9 cellular contexts compared by ENCODE assay signal in the genomic region with DNA sequence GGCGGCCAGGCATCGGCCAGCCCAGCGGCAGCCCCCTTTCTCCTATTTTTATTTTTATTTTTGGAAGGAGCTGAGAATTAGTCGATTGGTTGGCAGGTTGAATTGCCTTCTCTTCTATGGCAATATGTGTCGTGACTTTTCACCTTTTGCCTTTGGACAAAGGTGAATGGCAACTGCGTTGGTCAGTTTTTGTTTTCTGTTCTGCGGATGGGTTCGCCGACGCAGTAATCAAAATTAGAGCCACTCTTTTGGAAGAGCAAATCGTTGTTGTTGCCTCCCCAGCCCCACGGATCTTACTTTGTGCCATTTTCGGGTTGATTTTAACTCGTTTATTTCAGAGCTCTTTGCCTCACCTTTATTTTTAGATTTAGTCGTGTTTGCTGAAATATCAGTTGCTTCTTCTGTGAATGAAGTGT. TPM values are rescaled to one million over a fixed set of nuclear protein-coding genes. Genes with fewer than 3 reads are reported as not detected.
DNase-seq lines count a peak whose midpoint lies in the region; ATAC-seq and TF ChIP-seq lines count a peak whose summit lies in the region.
"Had no signal": no experiment of that assay in that cellular context is flagged by ENCODE, and none has a peak within 500 bp of the region (broad histone marks: within the 10 kb centered on the region; RNA-seq: fewer than 3 reads in every experiment).

No MANE protein-coding gene starts in this region.

- H3K4me2 ChIP-seq in DOHH2 (ENCODE audit: low read length), result peak overlapping the region; percentile 74

- H3K4me3 ChIP-seq in DOHH2 (ENCODE audit: low read length), result peak overlapping the region; percentile 78

- H3K9me3 ChIP-seq in DOHH2 (ENCODE audit: control insufficient read depth, insufficient read depth, low read length), result no peaks in the 10 kb centered on the region
- H3K9me3 ChIP-seq in T-helper 17 cell (ENCODE audit: control insufficient read depth, low read length, poor library complexity, severe bottlenecking), result no peaks in the 10 kb centered on the region

- H4K20me1 ChIP-seq in DOHH2 (ENCODE audit: control insufficient read depth, insufficient read depth, low read depth, low read length), result no peaks in the 10 kb centered on the region

- H3K27me3 Mint-ChIP-seq in T-helper 17 cell (peaks cover 64% of the 10 kb centered on the region), glutamatergic neuron (ENCODE audit: unreplicated experiment) (peaks cover 31% of the 10 kb centered on the region), progenitor cell of endocrine pancreas (peaks cover 2% of the 10 kb centered on the region)

- H3F3A ChIP-seq in DOHH2 (ENCODE audit: control insufficient read depth, insufficient read depth), result peaks cover 8% of the 10 kb centered on the region; the same call in 1 of the 2 replicates

- no peaks in the 10 kb centered on the region for H3K27me3 ChIP-seq in DOHH2 (ENCODE audit: control insufficient read depth, low read length)

- H3K4me1 ChIP-seq in DOHH2 (ENCODE audit: control insufficient read depth, low read length), result peaks cover 38% of the 10 kb centered on the region

- DNase-seq in T-helper 17 cell, result no peak
- DNase-seq in glutamatergic neuron, result no peak
- DNase-seq in progenitor cell of endocrine pancreas (ENCODE audit: low spot score, unreplicated experiment), result no peak
- no peak for DNase-seq in activated effector memory CD4-positive, alpha-beta T cell treated with anti-CD3 and anti-CD28 coated beads, Interleukin-2, amount 50 U/mL, for 16 hours
- DNase-seq in HUDEP-2 (lab: John Stamatoyannopoulos, UW; ENCODE audit: unreplicated experiment in 76 of 76), result no peak
- DNase-seq: NCI-H2081 had no signal

- no peaks in the 10 kb centered on the region for H3K9me2 ChIP-seq in DOHH2 (replicated peaks; ENCODE audit: control insufficient read depth, low read length)

- H3K27ac Mint-ChIP-seq in T-helper 17 cell, result no peak overlapping the region
- H3K27ac Mint-ChIP-seq in glutamatergic neuron (ENCODE audit: unreplicated experiment), result peak overlapping the region; percentile 86
- peak overlapping the region; percentile 73 for H3K27ac Mint-ChIP-seq in progenitor cell of endocrine pancreas

- TF ChIP-seq CTCF in DOHH2 (IDR thresholded peaks at IDR 0.05; ENCODE audit: low read depth, low read length, poor library complexity, severe bottlenecking), result no peak
- TF ChIP-seq CTCF in glutamatergic neuron (IDR thresholded peaks at IDR 0.05; ENCODE audit: partially characterized antibody, unreplicated experiment), result no peak
- no peak for TF ChIP-seq CTCF in progenitor cell of endocrine pancreas (IDR thresholded peaks at IDR 0.05; ENCODE audit: unreplicated experiment)

- H3K9me3 Mint-ChIP-seq in glutamatergic neuron (ENCODE audit: unreplicated experiment) (peaks cover 19% of the 10 kb centered on the region), progenitor cell of endocrine pancreas (ENCODE audit: low read depth) (no peaks in the 10 kb centered on the region)

- no peaks in the 10 kb centered on the region for H3K36me3 ChIP-seq in DOHH2 (ENCODE audit: control insufficient read depth, low read length)

- peaks cover 9% of the 10 kb centered on the region for H3K36me3 Mint-ChIP-seq in T-helper 17 cell (ENCODE audit: low read depth)
- no peaks in the 10 kb centered on the region for H3K36me3 Mint-ChIP-seq in glutamatergic neuron (ENCODE audit: unreplicated experiment)
- H3K36me3 Mint-ChIP-seq in progenitor cell of endocrine pancreas (ENCODE audit: insufficient read depth), result no peaks in the 10 kb centered on the region

- H3K27ac ChIP-seq in DOHH2 (ENCODE audit: low read depth, low read length), result no peak overlapping the region

- ATAC-seq in T-helper 17 cell (no peak), GM21576 (IDR thresholded peaks at IDR 0.05; ENCODE audit: unreplicated experiment) (no peak), HG03025 (IDR thresholded peaks at IDR 0.05; ENCODE audit: low FRiP score, unreplicated experiment) (no peak)

- H3K4me3 Mint-ChIP-seq in T-helper 17 cell (peak overlapping the region; percentile 83), glutamatergic neuron (ENCODE audit: unreplicated experiment) (peak overlapping the region; percentile 95), progenitor cell of endocrine pancreas (ENCODE audit: low read depth) (peak overlapping the region; percentile 79)

- peaks cover 71% of the 10 kb centered on the region for H3K79me2 ChIP-seq in DOHH2 (ENCODE audit: control insufficient read depth, low read length)

- H3K4me1 Mint-ChIP-seq in T-helper 17 cell, result peaks cover 20% of the 10 kb centered on the region
- H3K4me1 Mint-ChIP-seq in glutamatergic neuron (ENCODE audit: low read depth, unreplicated experiment), result peaks cover 34% of the 10 kb centered on the region
- peaks cover 22% of the 10 kb centered on the region for H3K4me1 Mint-ChIP-seq in progenitor cell of endocrine pancreas (ENCODE audit: low read depth)

RNA-seq across cellular contexts. Expression of a gene that starts 1.5 kb away (rescaled TPM):
- total RNA-seq in T-helper 17 cell (under 1 TPM in 1 of 2 donors, not detected in 1; 0.29 TPM), glutamatergic neuron (ENCODE audit: unreplicated experiment) (178 TPM), progenitor cell of endocrine pancreas (37.6 and 40.5 TPM in 2 replicates)

Comparison
In these comparisons a context has a peak if more than half of its experiments do, and no peak if none do; other contexts are left out.
1. RNA of a gene that starts 1.5 kb away (total RNA-seq): 178 TPM in glutamatergic neuron (single experiment) and 37.6 to 40.5 TPM in progenitor cell of endocrine pancreas; 0.29 TPM in T-helper 17 cell; every median in the first group is over 10 times any median in the second.
2. Peak in every context shown above with its lines, with median percentiles within 50 percentile points of each other: H3K4me3 Mint-ChIP-seq.